ENCODE assay signal across 1 cellular context in genomic region chr1:234730542-234731370, GRCh38.
TF ChIP-seq lines count a peak whose summit lies in the region.

No MANE protein-coding gene starts in this region.

TF ChIP-seq in HepG2, 621 proteins besides CTCF, POLR2A, EP300 and RAD21 (continued from another document and continues in another):
- TF ChIP-seq UBTF (CRISPR knock-in tag; IDR thresholded peaks at IDR 0.05) (no peak), U2AF2 (IDR thresholded peaks at IDR 0.05; ENCODE audit: low read depth, low read length) (no peak), GATA4 (IDR thresholded peaks at IDR 0.05; ENCODE audit: borderline replicate concordance, low read depth) (no peak), THAP8 (CRISPR knock-in tag; IDR thresholded peaks at IDR 0.05; ENCODE audit: borderline replicate concordance) (no peak), AGO1 (IDR thresholded peaks at IDR 0.05; ENCODE audit: low read depth, low read length, poor library complexity, severe bottlenecking) (no peak), CCDC6 (CRISPR knock-in tag; IDR thresholded peaks at IDR 0.05) (0 out of 2 replicates have a peak, but pooled peaks have one; percentile 44), BRCA1 (CRISPR knock-in tag; IDR thresholded peaks at IDR 0.05) (no peak), PTBP1 (IDR thresholded peaks at IDR 0.05; ENCODE audit: low read depth, low read length, poor library complexity, severe bottlenecking) (no peak), FOXP1 (IDR thresholded peaks at IDR 0.05) (no peak), FOXP1 (CRISPR knock-in tag; IDR thresholded peaks at IDR 0.05) (no peak), ZBTB4 (CRISPR knock-in tag; IDR thresholded peaks at IDR 0.05; ENCODE audit: borderline replicate concordance) (no peak), HIVEP1 (CRISPR knock-in tag; IDR thresholded peaks at IDR 0.05) (no peak), HNF4A (CRISPR knock-in tag; IDR thresholded peaks at IDR 0.05) (peak; percentile 29; the same call in 1 of the 2 replicates), LCORL (IDR thresholded peaks at IDR 0.05) (no peak), LCORL (CRISPR knock-in tag; IDR thresholded peaks at IDR 0.05) (0 out of 2 replicates have a peak, but pooled peaks have one; percentile 34), HIC2 (CRISPR knock-in tag; IDR thresholded peaks at IDR 0.05; ENCODE audit: low read depth) (no peak), ZNF205 (CRISPR knock-in tag; IDR thresholded peaks at IDR 0.05) (no peak), ZEB1 (IDR thresholded peaks at IDR 0.05; ENCODE audit: insufficient replicate concordance, low read depth) (no peak), ZSCAN20 (CRISPR knock-in tag; IDR thresholded peaks at IDR 0.05; ENCODE audit: borderline replicate concordance) (no peak), FOSL2 (CRISPR knock-in tag; IDR thresholded peaks at IDR 0.05) (peak; percentile 43), ZNF224 (CRISPR knock-in tag; IDR thresholded peaks at IDR 0.05) (no peak), ZMYM3 (CRISPR knock-in tag; IDR thresholded peaks at IDR 0.05) (0 out of 2 replicates have a peak, but pooled peaks have one; percentile 18), NFKB2 (CRISPR knock-in tag; IDR thresholded peaks at IDR 0.05; ENCODE audit: borderline replicate concordance) (no peak), STAG1 (CRISPR knock-in tag; IDR thresholded peaks at IDR 0.05) (peak; percentile 35; the same call in 1 of the 2 replicates), IKZF4 (CRISPR knock-in tag; IDR thresholded peaks at IDR 0.05; ENCODE audit: borderline replicate concordance, low read depth, not compliant biosample characterization) (no peak), ATF4 (CRISPR knock-in tag; IDR thresholded peaks at IDR 0.05) (peak in 1 of 2 experiments; percentile 94; a peak in 2 of 4 replicates), TP53 (CRISPR knock-in tag; conservative IDR thresholded peaks at IDR 0.05) (no peak), ZNF761 (CRISPR knock-in tag; conservative IDR thresholded peaks at IDR 0.05) (no peak), SIX4 (CRISPR knock-in tag; IDR thresholded peaks at IDR 0.05) (no peak), ZMYM2 (CRISPR knock-in tag; IDR thresholded peaks at IDR 0.05) (no peak), ZNF687 (CRISPR knock-in tag; IDR thresholded peaks at IDR 0.05) (peak; percentile 46), RFX1 (IDR thresholded peaks at IDR 0.05) (no peak), MNT (IDR thresholded peaks at IDR 0.05) (no peak), ARNT2 (CRISPR knock-in tag; IDR thresholded peaks at IDR 0.05; ENCODE audit: low read depth) (no peak), CCAR2 (optimal IDR thresholded peaks at IDR 0.05; ENCODE audit: low read depth, low read length) (no peak), ZBTB14 (CRISPR knock-in tag; IDR thresholded peaks at IDR 0.05) (no peak), MIER2 (CRISPR knock-in tag; IDR thresholded peaks at IDR 0.05) (no peak), TOPORS (CRISPR knock-in tag; IDR thresholded peaks at IDR 0.05) (no peak), IKZF1 (IDR thresholded peaks at IDR 0.05) (no peak), ZNF878 (CRISPR knock-in tag; IDR thresholded peaks at IDR 0.05) (no peak), ZFP91 (CRISPR knock-in tag; IDR thresholded peaks at IDR 0.05; ENCODE audit: borderline replicate concordance) (no peak), POGK (CRISPR knock-in tag; conservative IDR thresholded peaks at IDR 0.05) (no peak), NRL (CRISPR knock-in tag; IDR thresholded peaks at IDR 0.05; ENCODE audit: borderline replicate concordance) (no peak), KDM6A (CRISPR knock-in tag; IDR thresholded peaks at IDR 0.05; ENCODE audit: low read depth) (no peak)
